Comparison of ENCODE assay signal across 18 cellular contexts in the genomic region with DNA sequence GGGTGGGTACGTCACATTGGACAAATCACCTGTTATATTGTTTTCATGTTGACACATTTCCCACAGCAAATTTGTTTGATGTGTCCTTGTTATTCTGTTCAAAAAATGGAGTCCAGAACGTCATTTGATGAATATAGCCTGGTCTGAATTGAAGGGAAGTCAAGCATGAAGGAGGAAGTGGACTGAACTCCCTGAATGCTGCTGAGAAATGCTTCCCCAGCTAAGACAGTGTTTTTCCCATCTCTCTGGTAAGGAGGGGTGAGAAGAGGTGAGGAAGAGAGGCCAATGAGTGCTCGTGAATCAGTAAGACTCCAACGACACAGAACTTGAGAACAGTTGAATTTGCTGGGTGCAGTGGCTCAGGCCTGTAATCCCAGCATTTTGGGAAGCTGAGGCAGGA.
DNase-seq lines count a peak whose midpoint lies in the region; ATAC-seq and TF ChIP-seq lines count a peak whose summit lies in the region.
"Had no signal": no experiment of that assay in that cellular context is flagged by ENCODE, and none has a peak within 500 bp of the region (broad histone marks: within the 10 kb centered on the region; RNA-seq: fewer than 3 reads in every experiment).

No MANE protein-coding gene starts in this region.

- no peak overlapping the region for H3K4me3 Mint-ChIP-seq in stimulated activated naive CD8-positive, alpha-beta T cell treated with anti-CD3 and anti-CD28 coated beads, Interleukin-15, Interleukin-2, amounts not matched to agents 100 ng/mL and 50 ng/mL, for 24 hours
- no peak overlapping the region for H3K4me3 Mint-ChIP-seq in effector memory CD8-positive, alpha-beta T cell
- H3K4me3 Mint-ChIP-seq: activated T-cell treated with anti-CD3 and anti-CD28 coated beads, Interleukin-2, amount 50 U/mL, for 4 hours had no signal

- no peak for ATAC-seq in stimulated activated naive CD8-positive, alpha-beta T cell treated with anti-CD3 and anti-CD28 coated beads, Interleukin-15, Interleukin-2, amounts not matched to agents 100 U/mL and 50 U/mL, for 24 hours
- no peak for ATAC-seq in effector memory CD8-positive, alpha-beta T cell (replicated peaks)

- no peaks in the 10 kb centered on the region for H3K9me3 Mint-ChIP-seq in stimulated activated naive CD8-positive, alpha-beta T cell treated with anti-CD3 and anti-CD28 coated beads, Interleukin-15, Interleukin-2, amounts not matched to agents 100 ng/mL and 50 ng/mL, for 24 hours
- no peaks in the 10 kb centered on the region for H3K9me3 Mint-ChIP-seq in effector memory CD8-positive, alpha-beta T cell
- H3K9me3 Mint-ChIP-seq: activated T-cell treated with anti-CD3 and anti-CD28 coated beads, Interleukin-2, amount 50 U/mL, for 4 hours had no signal

- TF ChIP-seq POLR2A in breast epithelium (IDR thresholded peaks at IDR 0.05) = no peak

- H3K27ac ChIP-seq in breast epithelium = no peak overlapping the region
- H3K27ac ChIP-seq: ovary had no signal

- H3K27me3 ChIP-seq in breast epithelium = no peaks in the 10 kb centered on the region
- H3K27me3 ChIP-seq: esophagus squamous epithelium, ovary had no signal

- no peak for TF ChIP-seq CTCF in breast epithelium (IDR thresholded peaks at IDR 0.05)

- no peaks in the 10 kb centered on the region for H3K36me3 Mint-ChIP-seq in stimulated activated naive CD8-positive, alpha-beta T cell treated with anti-CD3 and anti-CD28 coated beads, Interleukin-15, Interleukin-2, amounts not matched to agents 100 ng/mL and 50 ng/mL, for 24 hours (ENCODE audit: low read depth)
- H3K36me3 Mint-ChIP-seq in effector memory CD8-positive, alpha-beta T cell (ENCODE audit: insufficient read depth) = no peaks in the 10 kb centered on the region

- no peaks in the 10 kb centered on the region for H3K27me3 Mint-ChIP-seq in stimulated activated naive CD8-positive, alpha-beta T cell treated with anti-CD3 and anti-CD28 coated beads, Interleukin-15, Interleukin-2, amounts not matched to agents 100 ng/mL and 50 ng/mL, for 24 hours
- H3K27me3 Mint-ChIP-seq in effector memory CD8-positive, alpha-beta T cell = peaks cover 8 to 12% of the 10 kb centered on the region in 2 donors

- no peak for DNase-seq in stimulated activated naive CD8-positive, alpha-beta T cell treated with anti-CD3 and anti-CD28 coated beads, Interleukin-15, Interleukin-2, amounts not matched to agents 100 U/mL and 50 U/mL, for 24 hours
- DNase-seq in NCI-H774 (lab: John Stamatoyannopoulos, UW) = peak; percentile 51
- peak; percentile 66 for DNase-seq in kidney tubule cell (ENCODE audit: low spot score)
- DNase-seq in NCI-H2171 (lab: John Stamatoyannopoulos, UW) = no peak
- no peak for DNase-seq in breast epithelium (ENCODE audit: low spot score in 2 of 2)
- no peak for DNase-seq in effector memory CD8-positive, alpha-beta T cell
- DNase-seq: activated CD4-positive, alpha-beta T cell treated with anti-CD3 and anti-CD28 coated beads for 48 hours; activated T-cell treated with anti-CD3 and anti-CD28 coated beads, Interleukin-2, amount 50 U/mL, for 4 hours; C1 segment of cervical spinal cord; dermis blood vessel endothelial cell; DMS79 treated with DMSO at 0.1 percent for 48 hours; esophagus squamous epithelium; NCI-H1092; NCI-H446; ovary; RPMI8226; small intestine had no signal

- H3K27ac Mint-ChIP-seq in stimulated activated naive CD8-positive, alpha-beta T cell treated with anti-CD3 and anti-CD28 coated beads, Interleukin-15, Interleukin-2, amounts not matched to agents 100 ng/mL and 50 ng/mL, for 24 hours = peak overlapping the region; percentile 4
- no peak overlapping the region for H3K27ac Mint-ChIP-seq in effector memory CD8-positive, alpha-beta T cell

- intact Hi-C loops in breast epithelium (cut with DNase I; ENCODE audit: low total_unique reads) = no loop called here

- no peaks in the 10 kb centered on the region for H3K4me1 ChIP-seq in breast epithelium

- H3K9me3 ChIP-seq in breast epithelium = no peaks in the 10 kb centered on the region
- H3K9me3 ChIP-seq: esophagus squamous epithelium, ovary had no signal

- no peaks in the 10 kb centered on the region for H3K36me3 ChIP-seq in breast epithelium
- H3K36me3 ChIP-seq: ovary had no signal

- H3K4me3 ChIP-seq in breast epithelium = no peak overlapping the region
- H3K4me3 ChIP-seq: esophagus squamous epithelium, ovary had no signal

- H3K4me1 Mint-ChIP-seq in stimulated activated naive CD8-positive, alpha-beta T cell treated with anti-CD3 and anti-CD28 coated beads, Interleukin-15, Interleukin-2, amounts not matched to agents 100 ng/mL and 50 ng/mL, for 24 hours (ENCODE audit: low read depth) = peaks cover 22% of the 10 kb centered on the region
- H3K4me1 Mint-ChIP-seq in effector memory CD8-positive, alpha-beta T cell (ENCODE audit: low read depth in 2 of 2) = no peaks in the 10 kb centered on the region

Comparison
In these comparisons a context has a peak if more than half of its experiments do, and no peak if none do; other contexts are left out.
1. DNase-seq: peak in NCI-H774 (single experiment) and kidney tubule cell (single experiment); none in stimulated activated naive CD8-positive, alpha-beta T cell treated with anti-CD3 and anti-CD28 coated beads, Interleukin-15, Interleukin-2, amounts not matched to agents 100 U/mL and 50 U/mL, for 24 hours (single experiment), NCI-H2171 (single experiment), breast epithelium (0 of 2) and effector memory CD8-positive, alpha-beta T cell (0 of 3).